Comparison of ENCODE assay signal across 8 cellular contexts in the genomic region with DNA sequence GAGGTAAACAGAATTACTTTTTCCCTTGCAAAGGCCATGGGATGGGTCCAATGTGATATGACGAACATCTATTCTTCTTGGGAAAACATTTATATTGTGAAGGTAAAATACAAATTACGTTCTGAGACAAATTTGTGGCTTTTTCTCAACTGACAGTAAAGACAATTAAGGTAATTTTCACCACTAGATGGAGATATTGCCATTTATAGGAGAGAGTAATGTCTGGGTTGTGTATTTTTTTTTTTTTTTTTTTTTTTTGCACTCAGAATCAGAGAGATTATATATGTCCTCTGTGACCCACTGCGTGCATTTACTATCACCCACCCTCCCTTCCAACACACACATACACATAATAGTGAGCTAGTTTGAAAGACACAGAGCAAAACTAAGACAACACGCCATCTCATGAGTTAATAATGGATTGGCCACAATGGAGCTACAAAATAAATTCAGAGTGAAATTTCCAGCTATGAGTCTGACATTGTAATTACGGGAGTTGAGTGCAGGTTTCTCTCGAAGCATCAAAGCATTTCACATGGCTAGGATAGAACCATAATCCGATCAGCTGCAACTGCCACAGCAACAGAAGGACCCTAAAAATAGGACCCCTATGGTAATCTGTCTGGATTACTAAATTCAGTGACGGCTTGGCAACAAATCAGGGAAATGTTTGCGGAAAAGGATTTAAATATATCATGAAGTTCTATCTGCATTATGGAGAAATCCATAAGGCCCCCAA. TPM values are rescaled to one million over a fixed set of nuclear protein-coding genes. Genes with fewer than 3 reads are reported as not detected.
DNase-seq lines count a peak whose midpoint lies in the region; ATAC-seq, FAIRE-seq and TF ChIP-seq lines count a peak whose summit lies in the region.

No MANE protein-coding gene starts in this region.

- no peaks in the 10 kb centered on the region for H3K79me2 ChIP-seq in OCI-LY1 (ENCODE audit: insufficient read depth, low read length)
- no peaks in the 10 kb centered on the region for H3K79me2 ChIP-seq in H1 (ENCODE audit: control insufficient read depth in 1 of 2, insufficient read depth in 2 of 2, low read length in 2 of 2)
- no peaks in the 10 kb centered on the region for H3K79me2 ChIP-seq in parathyroid adenoma

- no peak overlapping the region for H4K5ac ChIP-seq in H1 (ENCODE audit: insufficient read length, low read depth, low read length)

- H2BK5ac ChIP-seq in H1 (ENCODE audit: low read depth, low read length) = no peak overlapping the region

- no peak overlapping the region for H3K18ac ChIP-seq in H1 (ENCODE audit: extremely low read depth, low read length)

- H4K20me1 ChIP-seq in OCI-LY1 (ENCODE audit: insufficient read depth, low read length) = no peaks in the 10 kb centered on the region
- H4K20me1 ChIP-seq in H1 (replicated peaks in 1 of 2; ENCODE audit: control insufficient read depth in 1 of 2, insufficient read depth in 2 of 2, low read length in 2 of 2) = no peaks in the 10 kb centered on the region

- H3K56ac ChIP-seq in H1 (replicated peaks; ENCODE audit: insufficient read length, low read depth, low read length) = no peak overlapping the region

- peak; percentile 42 for FAIRE-seq in H1 (lab: Jason Lieb, UNC)

- DNase-seq in GM03348 (ENCODE audit: low spot score) (peak; percentile 40), H1 (ENCODE audit: low read depth in 1 of 2, low spot score in 2 of 2) (no peak), head of caudate nucleus (no peak)
- no peak for DNase-seq in stimulated activated CD4-positive, alpha-beta T cell treated with anti-CD3 and anti-CD28 coated beads, Interleukin-1b, Interleukin-23, amount 100 ng/mL, for 48 hours

- no peaks in the 10 kb centered on the region for H3K23me2 ChIP-seq in H1 (ENCODE audit: low read depth, low read length)

- no peak overlapping the region for H4K8ac ChIP-seq in H1 (ENCODE audit: extremely low read depth, insufficient read depth, low read length)

- peak; percentile 61 for TF ChIP-seq CTCF in OCI-LY1 (IDR thresholded peaks at IDR 0.05; ENCODE audit: low read length)
- peak in 2 of 3 experiments; percentile 37 to 45; a peak in 2 of 4 replicates for TF ChIP-seq CTCF in H1 (IDR thresholded peaks at IDR 0.05; ENCODE audit: control extremely low read depth in 1 of 3, insufficient read depth in 1 of 3, low read depth in 1 of 3, low read length in 3 of 3)
- TF ChIP-seq CTCF in parathyroid adenoma (IDR thresholded peaks at IDR 0.05) = peak; percentile 29

- H2BK15ac ChIP-seq in H1 (ENCODE audit: low read length) = no peak overlapping the region

- no peak for TF ChIP-seq POLR2A in H1 (IDR thresholded peaks at IDR 0.05; ENCODE audit: control extremely low read depth in 1 of 2, low read depth in 2 of 2, low read length in 2 of 2)

- TF ChIP-seq EP300 in H1 (IDR thresholded peaks at IDR 0.05; ENCODE audit: borderline replicate concordance in 1 of 2, low read depth in 2 of 2, low read length in 2 of 2) = no peak

- CTCF ChIA-PET in H1 (lab: Charles Lee; ENCODE audit: partially characterized antibody) = interaction anchor here (0.5 to 3.5 kb wide), 47 partner anchors 11 to 1619 kb away, joined by 3 to 30 read pairs (median 4); no protein-coding TSS in a partner anchor

- no peaks in the 10 kb centered on the region for H3K36me3 ChIP-seq in OCI-LY1 (ENCODE audit: insufficient read depth, low read length)
- H3K36me3 ChIP-seq in H1 (ENCODE audit: control insufficient read depth in 2 of 4, insufficient read depth in 4 of 4, low read length in 3 of 4) = no peaks in the 10 kb centered on the region
- H3K36me3 ChIP-seq in parathyroid adenoma (ENCODE audit: control insufficient read depth, insufficient read depth, low read length) = no peaks in the 10 kb centered on the region

- no peak overlapping the region for H3K4me3 ChIP-seq in OCI-LY1 (ENCODE audit: low read depth, low read length, poor library complexity, severe bottlenecking)
- H3K4me3 ChIP-seq in H1 (ENCODE audit: extremely low read depth in 1 of 4, insufficient read depth in 2 of 4, low read depth in 3 of 4, low read length in 4 of 4) = no peak overlapping the region
- H3K4me3 ChIP-seq in parathyroid adenoma (ENCODE audit: low read depth, low read length) = no peak overlapping the region

- POLR2A ChIA-PET in H1 (lab: Charles Lee; ENCODE audit: partially characterized antibody) = no interaction called here

- H3K23ac ChIP-seq in H1 (ENCODE audit: insufficient read length) = no peak overlapping the region

- no peaks in the 10 kb centered on the region for H3K27me3 ChIP-seq in OCI-LY1 (ENCODE audit: insufficient read depth, low read length)
- H3K27me3 ChIP-seq in H1 (replicated peaks in 1 of 4; ENCODE audit: control insufficient read depth in 3 of 4, extremely low read depth in 1 of 4, insufficient read depth in 3 of 4, low read length in 3 of 4) = no peaks in the 10 kb centered on the region; a peak in 1 of 7 replicates
- H3K27me3 ChIP-seq in parathyroid adenoma (ENCODE audit: control insufficient read depth, insufficient read depth, low read length) = no peaks in the 10 kb centered on the region

- no peak overlapping the region for H2AK5ac ChIP-seq in H1 (ENCODE audit: low read depth, low read length)

- no peak overlapping the region for H3K27ac ChIP-seq in OCI-LY1 (ENCODE audit: low read depth, low read length, poor library complexity, severe bottlenecking)
- no peak overlapping the region for H3K27ac ChIP-seq in H1 (ENCODE audit: low read depth, low read length)
- H3K27ac ChIP-seq in parathyroid adenoma = no peak overlapping the region

- H2BK20ac ChIP-seq in H1 (ENCODE audit: low read length) = no peak overlapping the region

- no peak overlapping the region for H3K9ac ChIP-seq in OCI-LY1 (ENCODE audit: low read length)
- no peak overlapping the region for H3K9ac ChIP-seq in H1 (replicated peaks in 1 of 4; ENCODE audit: extremely low read depth in 1 of 4, low read depth in 3 of 4, low read length in 3 of 4)
- no peak overlapping the region for H3K9ac ChIP-seq in parathyroid adenoma

- H3K9me3 ChIP-seq in OCI-LY1 (ENCODE audit: low read length) (no peaks in the 10 kb centered on the region), H1 (ENCODE audit: insufficient read depth in 2 of 2, low read depth in 1 of 2, low read length in 1 of 2) (no peaks in the 10 kb centered on the region), parathyroid adenoma (ENCODE audit: control insufficient read depth, low read length) (no peaks in the 10 kb centered on the region)

- intact Hi-C loops in head of caudate nucleus (cut with DNase I) = loop anchor here (10.0 kb wide), 2 partner anchors 364 to 1374 kb away; no protein-coding TSS in a partner anchor

- H4K91ac ChIP-seq in H1 (replicated peaks; ENCODE audit: insufficient read length, low read length) = no peak overlapping the region

- peak; percentile 64 to 76 for TF ChIP-seq RAD21 in H1 (IDR thresholded peaks at IDR 0.05 in 1 of 2, conservative IDR thresholded peaks at IDR 0.05 in 1 of 2; ENCODE audit: low read depth in 2 of 2, low read length in 2 of 2)

- H2AFZ ChIP-seq in OCI-LY1 (ENCODE audit: low read length) = no peak overlapping the region
- 0 out of 2 replicates have a peak overlapping the region, but pooled peaks have one; percentile 27 for H2AFZ ChIP-seq in H1 (ENCODE audit: low read length)
- H2AFZ ChIP-seq in parathyroid adenoma = no peak overlapping the region

- H3K4me2 ChIP-seq in OCI-LY1 (ENCODE audit: low read length) (no peak overlapping the region), H1 (ENCODE audit: insufficient read depth in 1 of 2, low read depth in 2 of 2, low read length in 2 of 2) (no peak overlapping the region), parathyroid adenoma (ENCODE audit: low read length) (no peak overlapping the region)

- no peaks in the 10 kb centered on the region for H3K79me1 ChIP-seq in H1 (ENCODE audit: low read depth, low read length)

- ATAC-seq in HG02884 (IDR thresholded peaks at IDR 0.05; ENCODE audit: unreplicated experiment) = peak; percentile 53
- no peak for ATAC-seq in GM21619 (IDR thresholded peaks at IDR 0.05; ENCODE audit: unreplicated experiment)

- H2BK12ac ChIP-seq in H1 (ENCODE audit: low read depth, low read length) = no peak overlapping the region

- H3F3A ChIP-seq in OCI-LY1 (ENCODE audit: insufficient read depth, low read length) = no peaks in the 10 kb centered on the region

- no peak overlapping the region for H3K14ac ChIP-seq in H1 (ENCODE audit: insufficient read length)

- H3K4me1 ChIP-seq in OCI-LY1 (ENCODE audit: insufficient read depth, low read length, severe bottlenecking) (no peaks in the 10 kb centered on the region), H1 (replicated peaks in 1 of 4; ENCODE audit: control insufficient read depth in 3 of 4, insufficient read depth in 4 of 4, low read length in 3 of 4) (0 out of 7 replicates have a peak, but pooled peaks cover 0 to 4% (median 0%) of the 10 kb centered on the region in 4 experiments), parathyroid adenoma (no peaks in the 10 kb centered on the region)

- H2BK120ac ChIP-seq in H1 (replicated peaks; ENCODE audit: low read depth, low read length) = no peak overlapping the region

- H3K9me2 ChIP-seq in OCI-LY1 (ENCODE audit: low read depth, low read length) = no peaks in the 10 kb centered on the region

- H3K4ac ChIP-seq in H1 (replicated peaks; ENCODE audit: insufficient read length, low read depth, low read length) = no peak overlapping the region

- WGBS in H1 (ENCODE audit: extremely low coverage in 1 of 2, insufficient coverage in 1 of 2, insufficient read length in 1 of 2, insufficient replicate concordance in 2 of 2, low coverage in 1 of 2, low lambda C conversion rate in 2 of 2, missing lambda C conversion rate in 1 of 2), 2 experiments = 68% methylated on average over 9 of the region's 9 CpGs; no CpG with 5 or more reads in 1 of the 2 experiments

TF ChIP-seq in H1, 55 proteins besides CTCF, POLR2A, EP300 and RAD21:
- TF ChIP-seq SP1 (IDR thresholded peaks at IDR 0.05; ENCODE audit: low read depth, low read length) = no peak

RNA-seq across cellular contexts. Expression of gene ANXA1, which starts 49.2 kb away (rescaled TPM):
- 5.7 and 6.7 TPM in 2 replicates for total RNA-seq in H1 (2021; fragmentation: NEBNext Ultra II Directional; extraction: Animal tissue kit (Norgen Biotek cat#: 25700))
- 0.50 and 0.71 TPM in 2 replicates for polyA plus RNA-seq in H1 (2011; rRNA removed)
- 1.5 TPM for polyA plus RNA-seq in H1 (2011; cell fraction: cytosol; rRNA removed)
- polyA plus RNA-seq in H1 (2011; cell fraction: nucleus; rRNA removed) = 0.23 TPM
- 1.5 to 5.3 TPM (median 2.6 TPM) in 4 replicates for polyA plus RNA-seq in H1 (2012, experiment 1 of 2)
- polyA plus RNA-seq in H1 (2012, experiment 2 of 2) = 0.62 TPM
- 12.3 TPM for polyA plus RNA-seq in H1 (2013, experiment 1 of 2)
- 12.5 TPM for polyA plus RNA-seq in H1 (2013, experiment 2 of 2)
- polyA minus RNA-seq in H1 (2011; rRNA and poly(A)+ RNA removed) = 1.3 and 2.0 TPM in 2 replicates
- 3.4 TPM for polyA minus RNA-seq in H1 (2011; cell fraction: cytosol; rRNA and poly(A)+ RNA removed)
- 3.2 TPM for polyA minus RNA-seq in H1 (2011; cell fraction: nucleus; rRNA and poly(A)+ RNA removed)
